19 cellular contexts compared by ENCODE assay signal in the genomic region with DNA sequence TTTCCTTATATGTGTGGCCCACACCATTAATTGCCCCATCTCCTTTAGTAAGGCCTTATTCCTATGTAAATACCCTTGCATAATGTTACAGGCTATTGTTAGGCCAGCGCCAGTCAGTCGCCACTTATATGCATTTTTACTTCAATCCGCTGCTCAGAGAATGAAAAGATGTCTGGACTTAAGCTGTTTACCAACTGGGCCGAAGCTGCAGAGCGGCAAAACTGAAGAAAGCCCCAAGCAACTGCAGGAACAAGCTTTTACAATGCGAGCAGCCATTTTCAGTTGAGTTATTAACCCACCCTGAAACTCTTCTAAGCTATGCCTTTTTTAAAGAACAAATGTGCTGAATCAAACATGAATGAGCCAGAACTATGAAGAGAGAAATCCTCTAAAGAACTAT.
"Had no signal": no experiment of that assay in that cellular context is flagged by ENCODE, and none has a peak within 500 bp of the region (broad histone marks: within the 10 kb centered on the region; RNA-seq: fewer than 3 reads in every experiment).

No MANE protein-coding gene starts in this region.

- H3K4me3 Mint-ChIP-seq: activated naive CD8-positive, alpha-beta T cell treated with anti-CD3 and anti-CD28 coated beads for 36 hours; naive thymus-derived CD4-positive, alpha-beta T cell; T-cell had no signal

- H3K27ac Mint-ChIP-seq: activated naive CD8-positive, alpha-beta T cell treated with anti-CD3 and anti-CD28 coated beads for 36 hours; naive thymus-derived CD4-positive, alpha-beta T cell; T-cell had no signal

- H3K27ac ChIP-seq: colonic mucosa, dorsolateral prefrontal cortex, esophagus squamous epithelium, gastrocnemius medialis, pancreas, psoas muscle, right atrium auricular region, spleen, upper lobe of left lung had no signal

- H3K9me3 ChIP-seq: colonic mucosa, esophagus squamous epithelium, gastrocnemius medialis, pancreas, psoas muscle, right atrium auricular region, spleen, upper lobe of left lung had no signal

- H3K36me3 Mint-ChIP-seq: activated naive CD8-positive, alpha-beta T cell treated with anti-CD3 and anti-CD28 coated beads for 36 hours; naive thymus-derived CD4-positive, alpha-beta T cell; T-cell had no signal

- H3K27me3 ChIP-seq: colonic mucosa, gastrocnemius medialis, pancreas, right atrium auricular region, upper lobe of left lung had no signal

- ATAC-seq: gastrocnemius medialis; left lobe of liver; naive thymus-derived CD4-positive, alpha-beta T cell; pancreas; psoas muscle; stimulated activated naive CD8-positive, alpha-beta T cell treated with anti-CD3 and anti-CD28 coated beads, Interleukin-15, Interleukin-2, amounts not matched to agents 100 U/mL and 50 U/mL, for 24 hours; T-cell had no signal

- H3K4me1 Mint-ChIP-seq: activated naive CD8-positive, alpha-beta T cell treated with anti-CD3 and anti-CD28 coated beads for 36 hours; naive thymus-derived CD4-positive, alpha-beta T cell; T-cell had no signal

- H3K4me1 ChIP-seq: colonic mucosa, esophagus squamous epithelium, gastrocnemius medialis, pancreas, psoas muscle, right atrium auricular region, spleen, upper lobe of left lung had no signal

- DNase-seq: activated naive CD8-positive, alpha-beta T cell treated with anti-CD3 and anti-CD28 coated beads for 36 hours; activated T-cell treated with anti-CD3 and anti-CD28 coated beads, Interleukin-2, amount 50 U/mL, for 1 hour; colonic mucosa; dorsolateral prefrontal cortex; esophagus squamous epithelium; gastrocnemius medialis; hypothalamus; kidney; naive thymus-derived CD4-positive, alpha-beta T cell; pancreas; psoas muscle; spleen; stimulated activated CD4-positive, alpha-beta T cell treated with anti-CD3 and anti-CD28 coated beads, Interleukin-4, amount 100 ng/mL, for 4 hours; stimulated activated naive CD8-positive, alpha-beta T cell treated with anti-CD3 and anti-CD28 coated beads, Interleukin-15, Interleukin-2, amounts not matched to agents 100 U/mL and 50 U/mL, for 24 hours; T-cell; upper lobe of left lung had no signal

- H3K4me3 ChIP-seq: colonic mucosa, dorsolateral prefrontal cortex, esophagus squamous epithelium, gastrocnemius medialis, lung, pancreas, psoas muscle, right atrium auricular region, spleen, upper lobe of left lung had no signal

- H3K36me3 ChIP-seq: colonic mucosa, esophagus squamous epithelium, gastrocnemius medialis, pancreas, right atrium auricular region, spleen, upper lobe of left lung had no signal
